19 cellular contexts compared by ENCODE assay signal in the genomic region with DNA sequence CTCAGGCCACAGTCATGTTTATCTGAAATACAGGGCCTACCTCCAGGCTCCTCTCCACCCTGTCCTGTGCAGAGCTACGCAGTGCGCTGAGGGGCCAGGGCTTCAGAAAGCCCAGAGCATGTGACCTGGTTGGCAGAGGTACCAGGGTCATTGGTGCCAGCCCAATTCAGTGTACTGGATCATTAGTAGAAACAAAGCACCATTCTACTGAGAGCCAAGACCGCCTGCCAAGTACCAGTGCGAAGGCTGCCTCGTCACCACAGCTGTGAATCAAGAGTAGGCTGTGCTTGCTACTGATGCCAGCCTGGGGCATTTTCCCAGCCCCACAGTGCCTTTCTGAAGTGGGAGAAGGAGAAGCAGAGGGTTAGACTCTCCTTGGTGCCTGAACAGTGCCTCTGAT. TPM values are rescaled to one million over a fixed set of nuclear protein-coding genes. Genes with fewer than 3 reads are reported as not detected.
DNase-seq lines count a peak whose midpoint lies in the region; ATAC-seq and TF ChIP-seq lines count a peak whose summit lies in the region.
"Had no signal": no experiment of that assay in that cellular context is flagged by ENCODE, and none has a peak within 500 bp of the region (broad histone marks: within the 10 kb centered on the region; RNA-seq: fewer than 3 reads in every experiment).

No MANE protein-coding gene starts in this region.

- no peak overlapping the region for H3K27ac Mint-ChIP-seq in activated naive CD4-positive, alpha-beta T cell treated with anti-CD3 and anti-CD28 coated beads, Interleukin-2, amount 50 U/mL, for 72 hours
- no peak overlapping the region for H3K27ac Mint-ChIP-seq in progenitor cell of endocrine pancreas
- H3K27ac Mint-ChIP-seq: activated naive CD8-positive, alpha-beta T cell treated with anti-CD3 and anti-CD28 coated beads for 36 hours; nephron progenitor cell; stimulated activated naive B cell treated with anti-CD40 and anti-IgM and Interleukin-4, amounts not matched to agents 10 μg/mL and 1 μg/mL and 100 μg/mL, for 72 hours had no signal

- POLR2A ChIA-PET in A673 (lab: Charles Lee; ENCODE audit: low non-redundant PET) = no interaction called here

- H3K4me1 Mint-ChIP-seq in progenitor cell of endocrine pancreas (ENCODE audit: low read depth) = no peaks in the 10 kb centered on the region
- H3K4me1 Mint-ChIP-seq: activated naive CD8-positive, alpha-beta T cell treated with anti-CD3 and anti-CD28 coated beads for 36 hours; nephron progenitor cell; stimulated activated naive B cell treated with anti-CD40 and anti-IgM and Interleukin-4, amounts not matched to agents 10 μg/mL and 1 μg/mL and 100 μg/mL, for 72 hours had no signal

- no peaks in the 10 kb centered on the region for H3K4me1 ChIP-seq in A673 (ENCODE audit: insufficient read depth, low read length, poor library complexity, severe bottlenecking)
- H3K4me1 ChIP-seq: colonic mucosa had no signal

- DNase-seq in anterior cingulate cortex (lab: John Stamatoyannopoulos, UW) (peak; percentile 47 to 99 (median 94)), globus pallidus (ENCODE audit: low spot score) (peak; percentile 100), middle frontal gyrus (ENCODE audit: extremely low spot score, low spot score) (peak; percentile 97), A673 (ENCODE audit: low spot score) (no peak), progenitor cell of endocrine pancreas (ENCODE audit: low spot score, unreplicated experiment) (no peak)
- no peak for DNase-seq in activated naive CD4-positive, alpha-beta T cell treated with anti-CD3 and anti-CD28 coated beads, Interleukin-2, amount 50 U/mL, for 72 hours (ENCODE audit: low spot score in 2 of 2)
- no peak for DNase-seq in central memory CD4-positive, alpha-beta T cell
- DNase-seq: activated CD4-positive, alpha-beta T cell treated with anti-CD3 and anti-CD28 coated beads for 1 hour; activated naive CD8-positive, alpha-beta T cell treated with anti-CD3 and anti-CD28 coated beads for 36 hours; colonic mucosa; Kasumi-1; NCI-H187; NCI-H774; nephron progenitor cell; stimulated activated naive B cell treated with anti-CD40 and anti-IgM and Interleukin-4, amounts not matched to agents 10 μg/mL and 1 μg/mL and 100 μg/mL, for 72 hours; T-helper 2 cell had no signal

- no TSS peak for BruUV-seq in A673 (replicated peaks; lab: Mats Ljungman, UMichigan)

- CTCF ChIA-PET in A673 (lab: Charles Lee) = no interaction called here

- H3K36me3 Mint-ChIP-seq in activated naive CD4-positive, alpha-beta T cell treated with anti-CD3 and anti-CD28 coated beads, Interleukin-2, amount 50 U/mL, for 72 hours = no peaks in the 10 kb centered on the region
- peaks cover 2% of the 10 kb centered on the region for H3K36me3 Mint-ChIP-seq in progenitor cell of endocrine pancreas (ENCODE audit: insufficient read depth)
- H3K36me3 Mint-ChIP-seq: activated naive CD8-positive, alpha-beta T cell treated with anti-CD3 and anti-CD28 coated beads for 36 hours; stimulated activated naive B cell treated with anti-CD40 and anti-IgM and Interleukin-4, amounts not matched to agents 10 μg/mL and 1 μg/mL and 100 μg/mL, for 72 hours had no signal

- H3K27ac ChIP-seq in temporal lobe (ENCODE audit: low read depth, low read length) (peak overlapping the region; percentile 98), A673 (ENCODE audit: low read depth, low read length, poor library complexity, severe bottlenecking) (no peak overlapping the region)
- H3K27ac ChIP-seq: colonic mucosa had no signal

- peaks cover 3% of the 10 kb centered on the region for H3K27me3 Mint-ChIP-seq in progenitor cell of endocrine pancreas

- TF ChIP-seq CTCF in A673 (conservative IDR thresholded peaks at IDR 0.05; ENCODE audit: low read depth, low read length) (no peak), progenitor cell of endocrine pancreas (IDR thresholded peaks at IDR 0.05; ENCODE audit: unreplicated experiment) (no peak)

- H3K9me3 Mint-ChIP-seq in activated naive CD4-positive, alpha-beta T cell treated with anti-CD3 and anti-CD28 coated beads, Interleukin-2, amount 50 U/mL, for 72 hours = no peaks in the 10 kb centered on the region
- peaks cover 4% of the 10 kb centered on the region for H3K9me3 Mint-ChIP-seq in progenitor cell of endocrine pancreas (ENCODE audit: low read depth)

- no peaks in the 10 kb centered on the region for H3K36me3 ChIP-seq in A673 (ENCODE audit: insufficient read depth, low read length, poor library complexity, severe bottlenecking)
- H3K36me3 ChIP-seq: colonic mucosa had no signal

- H3K27me3 ChIP-seq in A673 (replicated peaks; ENCODE audit: insufficient read depth, low read depth, low read length, poor library complexity) = peaks cover 2% of the 10 kb centered on the region
- H3K27me3 ChIP-seq: colonic mucosa had no signal

- ATAC-seq in activated naive CD4-positive, alpha-beta T cell treated with anti-CD3 and anti-CD28 coated beads, Interleukin-2, amount 50 U/mL, for 72 hours = no peak
- ATAC-seq: stimulated activated naive B cell treated with anti-CD40 and anti-IgM and Interleukin-4, amounts not matched to agents 10 μg/mL and 1 μg/mL and 100 μg/mL, for 72 hours had no signal

- H3K9me3 ChIP-seq in A673 (ENCODE audit: low read depth, low read length, poor library complexity, severe bottlenecking) = no peaks in the 10 kb centered on the region
- H3K9me3 ChIP-seq: colonic mucosa had no signal

- intact Hi-C loops in A673 (cut with micrococcal nuclease; ENCODE audit: unreplicated experiment) = no loop called here

- H3K4me3 Mint-ChIP-seq in progenitor cell of endocrine pancreas (ENCODE audit: low read depth) = no peak overlapping the region
- H3K4me3 Mint-ChIP-seq: activated naive CD8-positive, alpha-beta T cell treated with anti-CD3 and anti-CD28 coated beads for 36 hours; nephron progenitor cell; stimulated activated naive B cell treated with anti-CD40 and anti-IgM and Interleukin-4, amounts not matched to agents 10 μg/mL and 1 μg/mL and 100 μg/mL, for 72 hours had no signal

- H3K4me3 ChIP-seq in A673 (ENCODE audit: low read depth, low read length, poor library complexity, severe bottlenecking) = no peak overlapping the region
- H3K4me3 ChIP-seq: colonic mucosa, smooth muscle cell had no signal

RNA-seq across cellular contexts. Expression of a gene that starts 59.8 kb away (rescaled TPM):
- total RNA-seq in temporal lobe (not detected), A673 (2021) (not detected in 2 replicates), progenitor cell of endocrine pancreas (6.4 and 8.7 TPM in 2 replicates)
- not detected for total RNA-seq in activated naive CD4-positive, alpha-beta T cell treated with anti-CD3 and anti-CD28 coated beads, Interleukin-2, amount 50 U/mL, for 72 hours
- total RNA-seq: activated naive CD8-positive, alpha-beta T cell treated with anti-CD3 and anti-CD28 coated beads for 36 hours; epithelial cell of proximal tubule; smooth muscle cell had no signal

Comparison
In these comparisons a context has a peak if more than half of its experiments do, and no peak if none do; other contexts are left out.
1. DNase-seq: peak in anterior cingulate cortex (58 of 58), globus pallidus (single experiment) and middle frontal gyrus (single experiment); none in A673 (single experiment), activated naive CD4-positive, alpha-beta T cell treated with anti-CD3 and anti-CD28 coated beads, Interleukin-2, amount 50 U/mL, for 72 hours (0 of 2), central memory CD4-positive, alpha-beta T cell (single experiment) and progenitor cell of endocrine pancreas (single experiment).